34 cellular contexts compared by ENCODE assay signal in the genomic region with DNA sequence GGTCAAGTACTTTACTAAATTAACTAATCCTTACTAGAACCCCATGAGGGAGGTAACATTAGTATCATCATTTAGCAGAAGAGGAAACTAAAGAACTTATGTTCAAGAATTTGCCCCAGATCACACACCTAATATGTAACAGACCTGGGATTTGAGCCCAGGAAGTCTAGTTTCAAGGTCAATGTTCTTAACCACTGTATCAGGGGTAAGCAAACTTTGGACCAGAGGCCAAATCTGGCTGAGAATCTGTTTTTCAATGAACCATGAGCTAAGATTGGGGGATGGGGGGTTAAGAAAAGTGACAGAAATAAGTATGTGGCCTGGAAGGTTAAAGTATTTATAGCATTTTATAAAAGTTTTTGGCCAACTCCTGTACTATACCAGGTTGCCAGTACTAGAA.
"Had no signal": no experiment of that assay in that cellular context is flagged by ENCODE, and none has a peak within 500 bp of the region (broad histone marks: within the 10 kb centered on the region; RNA-seq: fewer than 3 reads in every experiment).

No MANE protein-coding gene starts in this region.

- H3K9me3 ChIP-seq: adrenal gland, body of pancreas had no signal

- H3K36me3 ChIP-seq: adrenal gland, brain microvascular endothelial cell, breast epithelium had no signal

- H3K4me1 ChIP-seq: adrenal gland, body of pancreas, breast epithelium had no signal

- H3K27ac ChIP-seq: adrenal gland, body of pancreas, brain microvascular endothelial cell, breast epithelium, VCaP had no signal

- FAIRE-seq: astrocyte, TTC549 had no signal

- ATAC-seq: activated CD8-positive, alpha-beta T cell treated with anti-CD3 and anti-CD28 coated beads for 36 hours; activated naive CD4-positive, alpha-beta T cell treated with anti-CD3 and anti-CD28 coated beads, Interleukin-2, amount 50 U/mL, for 72 hours; activated T-cell treated with anti-CD3 and anti-CD28 coated beads, Interleukin-2, amount 50 U/mL, for 4 hours; activated T-cell treated with anti-CD3 and anti-CD28 coated beads, Interleukin-2, amount 50 U/mL, for 72 hours; activated T-helper 17 cell treated with anti-CD3 and anti-CD28 coated beads, Interleukin-2, amount 50 U/mL, for 72 hours; body of pancreas; T-cell had no signal

- DNase-seq: activated B cell treated with CpG ODN at 0.5 μM for 24 hours; activated CD4-positive, alpha-beta memory T cell treated with anti-CD3 and anti-CD28 coated beads for 36 hours; activated CD4-positive, alpha-beta T cell treated with anti-CD3 and anti-CD28 coated beads for 4 hours; activated CD4-positive, alpha-beta T cell treated with anti-CD3 and anti-CD28 coated beads, Interleukin-2, amount 10 ng/mL, durations not matched to agents 24 days and 14 days; activated CD4-positive, alpha-beta T cell treated with anti-CD3 and anti-CD28 coated beads, Interleukin-2, amount 50 U/mL, for 1 hour; activated CD4-positive, alpha-beta T cell treated with anti-CD3 and anti-CD28 coated beads, Interleukin-2, amount 50 U/mL, for 4 hours; activated CD4-positive, CD25-positive, alpha-beta regulatory T cell treated with anti-CD3 and anti-CD28 coated beads, Interleukin-2, amount 50 U/mL, for 72 hours; activated CD8-positive, alpha-beta memory T cell treated with anti-CD3 and anti-CD28 coated beads, Interleukin-2, amount 50 U/mL, for 4 hours; activated CD8-positive, alpha-beta T cell treated with anti-CD3 and anti-CD28 coated beads for 36 hours; activated effector memory CD4-positive, alpha-beta T cell treated with anti-CD3 and anti-CD28 coated beads, Interleukin-2, amount 50 U/mL, for 16 hours; activated gamma-delta T cell treated with Interleukin-2 at 50 U/mL for 16 hours; activated naive CD4-positive, alpha-beta T cell; activated naive CD4-positive, alpha-beta T cell treated with anti-CD3 and anti-CD28 coated beads for 36 hours; activated naive CD4-positive, alpha-beta T cell treated with anti-CD3 and anti-CD28 coated beads, Interleukin-2, amount 50 U/mL, for 16 hours; activated naive CD8-positive, alpha-beta T cell treated with anti-CD3 and anti-CD28 coated beads for 36 hours; activated T-cell treated with anti-CD3 and anti-CD28 coated beads for 4 hours; activated T-cell treated with anti-CD3 and anti-CD28 coated beads, Interleukin-2, amount 50 U/mL, for 1 hour; activated T-cell treated with anti-CD3 and anti-CD28 coated beads, Interleukin-2, amount 50 U/mL, for 4 hours; activated T-cell treated with anti-CD3 and anti-CD28 coated beads, Interleukin-2, amount 50 U/mL, for 72 hours; adrenal gland; amniotic stem cell; aorta; body of pancreas; brain microvascular endothelial cell; central memory CD4-positive, alpha-beta T cell; T-cell; T-helper 2 cell; T-helper 9 cell had no signal

- H3K27me3 ChIP-seq: adrenal gland, body of pancreas, brain microvascular endothelial cell, breast epithelium had no signal

- H3K4me3 ChIP-seq: adrenal gland, body of pancreas, breast epithelium had no signal
